Comparison of ENCODE assay signal across 9 cellular contexts in genomic region chr3:167876603-167877325, GRCh38.
DNase-seq lines count a peak whose midpoint lies in the region; ATAC-seq and TF ChIP-seq lines count a peak whose summit lies in the region.
"Had no signal": no experiment of that assay in that cellular context is flagged by ENCODE, and none has a peak within 500 bp of the region (broad histone marks: within the 10 kb centered on the region; RNA-seq: fewer than 3 reads in every experiment).

No MANE protein-coding gene starts in this region.

- DNase-seq in HS-5 (ENCODE audit: low read depth) (peak; percentile 65), adipocyte (ENCODE audit: low read depth) (peak; percentile 77), heart left ventricle (peak in 1 of 5 donors; percentile 17), SIG-M5 treated with dmso at 0.1 percent for 504 hours (lab: John Stamatoyannopoulos, UW; ENCODE audit: unreplicated experiment) (no peak)
- DNase-seq in effector memory CD8-positive, alpha-beta T cell = no peak
- no peak for DNase-seq in naive thymus-derived CD8-positive, alpha-beta T cell
- DNase-seq: posterior cingulate gyrus had no signal

- no peaks in the 10 kb centered on the region for H3K4me1 Mint-ChIP-seq in effector memory CD8-positive, alpha-beta T cell (ENCODE audit: low read depth in 2 of 2)
- H3K4me1 Mint-ChIP-seq in naive thymus-derived CD8-positive, alpha-beta T cell = peaks cover 0 to 2% (median under 1%) of the 10 kb centered on the region in 4 donors

- POLR2A ChIA-PET in naive thymus-derived CD8-positive, alpha-beta T cell (lab: Charles Lee) = no interaction called here

- H3K27me3 Mint-ChIP-seq in effector memory CD8-positive, alpha-beta T cell = peaks cover 5 to 15% of the 10 kb centered on the region in 2 donors
- H3K27me3 Mint-ChIP-seq in naive thymus-derived CD8-positive, alpha-beta T cell = peaks cover 0 to 20% (median 8%) of the 10 kb centered on the region in 5 donors

- H3K9ac ChIP-seq in adipocyte (ENCODE audit: low read length) (no peak overlapping the region), stomach smooth muscle (ENCODE audit: low read length in 2 of 2) (no peak overlapping the region)

- H3K27ac ChIP-seq in heart left ventricle (peak overlapping the region in 11 of 12 donors; percentile 41 to 87 (median 72)), stomach smooth muscle (ENCODE audit: low read length) (peak overlapping the region; percentile 7)

- H3K9me3 ChIP-seq in adipocyte (ENCODE audit: control insufficient read depth, low read length) = no peaks in the 10 kb centered on the region
- no peaks in the 10 kb centered on the region for H3K9me3 ChIP-seq in heart left ventricle
- no peaks in the 10 kb centered on the region for H3K9me3 ChIP-seq in stomach smooth muscle (ENCODE audit: control insufficient read depth in 2 of 2, low read length in 2 of 2)

- no peaks in the 10 kb centered on the region for H3K9me3 Mint-ChIP-seq in effector memory CD8-positive, alpha-beta T cell
- H3K9me3 Mint-ChIP-seq in naive thymus-derived CD8-positive, alpha-beta T cell = no peaks in the 10 kb centered on the region

- no peaks in the 10 kb centered on the region for H3K36me3 Mint-ChIP-seq in effector memory CD8-positive, alpha-beta T cell (ENCODE audit: insufficient read depth)
- no peaks in the 10 kb centered on the region for H3K36me3 Mint-ChIP-seq in naive thymus-derived CD8-positive, alpha-beta T cell

- H3K4me1 ChIP-seq in adipocyte (ENCODE audit: control insufficient read depth, insufficient read depth, low read length) (peaks cover 13% of the 10 kb centered on the region), heart left ventricle (peaks cover 0 to 58% (median 44%) of the 10 kb centered on the region in 12 donors), stomach smooth muscle (ENCODE audit: control insufficient read depth, insufficient read depth, low read length) (no peaks in the 10 kb centered on the region)

- no peak for TF ChIP-seq CTCF in heart left ventricle (IDR thresholded peaks at IDR 0.05)

- H3K4me3 ChIP-seq in adipocyte (ENCODE audit: low read length) (no peak overlapping the region), heart left ventricle (no peak overlapping the region), stomach smooth muscle (ENCODE audit: low read length in 2 of 2) (peak overlapping the region in 1 of 2 donors; percentile 3)

- no peak overlapping the region for H3K27ac Mint-ChIP-seq in effector memory CD8-positive, alpha-beta T cell
- no peak overlapping the region for H3K27ac Mint-ChIP-seq in naive thymus-derived CD8-positive, alpha-beta T cell

- no peaks in the 10 kb centered on the region for H3K27me3 ChIP-seq in adipocyte (replicated peaks; ENCODE audit: control insufficient read depth, insufficient read depth, low read length)
- no peaks in the 10 kb centered on the region for H3K27me3 ChIP-seq in heart left ventricle
- H3K27me3 ChIP-seq in stomach smooth muscle (ENCODE audit: control insufficient read depth in 1 of 2, insufficient read depth in 2 of 2, low read length in 2 of 2) = no peaks in the 10 kb centered on the region

- 45 to 59% (median 50%) methylated on average over 4 of the region's 4 CpGs for WGBS in heart left ventricle, 4 donors

- no peak overlapping the region for H3K4me3 Mint-ChIP-seq in effector memory CD8-positive, alpha-beta T cell
- H3K4me3 Mint-ChIP-seq in naive thymus-derived CD8-positive, alpha-beta T cell = no peak overlapping the region

- intact Hi-C loops in heart left ventricle (cut with DNase I) = loop anchor here in 3 of 10 donors (10.0 kb wide), 2 partner anchors 142 to 472 kb away; partner anchors contain the start of genes PDCD10 (in 2 of the 3) and SERPINI1 (in 2 of the 3)

- ATAC-seq in heart left ventricle (peak; percentile 53 to 84 (median 82)), GM19023 (IDR thresholded peaks at IDR 0.05; ENCODE audit: unreplicated experiment) (no peak)
- no peak for ATAC-seq in effector memory CD8-positive, alpha-beta T cell (replicated peaks)
- no peak for ATAC-seq in naive thymus-derived CD8-positive, alpha-beta T cell

- no peaks in the 10 kb centered on the region for H3K36me3 ChIP-seq in adipocyte (ENCODE audit: control insufficient read depth, insufficient read depth, low read length, severe bottlenecking)
- no peaks in the 10 kb centered on the region for H3K36me3 ChIP-seq in heart left ventricle
- no peaks in the 10 kb centered on the region for H3K36me3 ChIP-seq in stomach smooth muscle (ENCODE audit: control insufficient read depth in 2 of 2, insufficient read depth in 2 of 2, low read length in 2 of 2)

- TF ChIP-seq POLR2A in heart left ventricle (IDR thresholded peaks at IDR 0.05) = no peak

Comparison
In these comparisons a context has a peak if more than half of its experiments do, and no peak if none do; other contexts are left out.
1. DNase-seq: peak in HS-5 (single experiment) and adipocyte (single experiment); none in effector memory CD8-positive, alpha-beta T cell (0 of 3), SIG-M5 treated with dmso at 0.1 percent for 504 hours (single experiment) and naive thymus-derived CD8-positive, alpha-beta T cell (0 of 10).
2. ATAC-seq: peak in heart left ventricle (4 of 4); none in effector memory CD8-positive, alpha-beta T cell (single experiment), naive thymus-derived CD8-positive, alpha-beta T cell (0 of 2) and GM19023 (single experiment).